Comparison of ENCODE assay signal across 8 cellular contexts in genomic region chr15:74317820-74318375, GRCh38. TPM values are rescaled to one million over a fixed set of nuclear protein-coding genes. Genes with fewer than 3 reads are reported as not detected.
A peak's percentile ranks its signal among the peaks of the same experiment; 100 is the strongest.
DNase-seq lines count a peak whose midpoint lies in the region; ATAC-seq and TF ChIP-seq lines count a peak whose summit lies in the region.

No MANE protein-coding gene starts in this region.

- H3K27me3 ChIP-seq in adipocyte (replicated peaks; ENCODE audit: control insufficient read depth, insufficient read depth, low read length) (no peaks in the 10 kb centered on the region), lung (ENCODE audit: control insufficient read depth, insufficient read depth) (no peaks in the 10 kb centered on the region), vagina (no peaks in the 10 kb centered on the region)

- H3K9me3 Mint-ChIP-seq in activated naive CD8-positive, alpha-beta T cell treated with anti-CD3 and anti-CD28 coated beads, Interleukin-2, amount 10 ng/mL, durations not matched to agents 7 days and 5 days, result no peaks in the 10 kb centered on the region
- H3K9me3 Mint-ChIP-seq in activated naive CD8-positive, alpha-beta T cell treated with anti-CD3 and anti-CD28 coated beads for 36 hours, result no peaks in the 10 kb centered on the region

- peak overlapping the region; percentile 29 for H3K4me3 Mint-ChIP-seq in activated naive CD8-positive, alpha-beta T cell treated with anti-CD3 and anti-CD28 coated beads, Interleukin-2, amount 10 ng/mL, durations not matched to agents 7 days and 5 days
- no peak overlapping the region for H3K4me3 Mint-ChIP-seq in activated naive CD8-positive, alpha-beta T cell treated with anti-CD3 and anti-CD28 coated beads for 36 hours

- no peak for ATAC-seq in activated naive CD8-positive, alpha-beta T cell treated with anti-CD3 and anti-CD28 coated beads, Interleukin-2, amount 10 ng/mL, durations not matched to agents 7 days and 5 days (ENCODE audit: low read depth)
- ATAC-seq in lung (ENCODE audit: insufficient read depth, low FRiP score), result no peak
- ATAC-seq in HG02870 (IDR thresholded peaks at IDR 0.05; ENCODE audit: unreplicated experiment), result no peak
- no peak for ATAC-seq in HG03457 (IDR thresholded peaks at IDR 0.05; ENCODE audit: unreplicated experiment)

- H3K27ac Mint-ChIP-seq in activated naive CD8-positive, alpha-beta T cell treated with anti-CD3 and anti-CD28 coated beads, Interleukin-2, amount 10 ng/mL, durations not matched to agents 7 days and 5 days, result peak overlapping the region; percentile 98
- no peak overlapping the region for H3K27ac Mint-ChIP-seq in activated naive CD8-positive, alpha-beta T cell treated with anti-CD3 and anti-CD28 coated beads for 36 hours

- POLR2A ChIA-PET in activated naive CD8-positive, alpha-beta T cell treated with anti-CD3 and anti-CD28 coated beads, Interleukin-2, amount 10 ng/mL, durations not matched to agents 7 days and 5 days (lab: Charles Lee), result interaction anchor here (0.6 to 0.7 kb wide), 2 partner anchors 8 to 352 kb away, joined by 3 to 6 read pairs; no protein-coding TSS in a partner anchor

- H3K27ac ChIP-seq in lung (ENCODE audit: low read depth in 1 of 2, low read length in 1 of 2), result peak overlapping the region; percentile 26 to 71
- peak overlapping the region; percentile 70 for H3K27ac ChIP-seq in vagina

- H3K36me3 ChIP-seq in adipocyte (ENCODE audit: control insufficient read depth, insufficient read depth, low read length, severe bottlenecking) (no peaks in the 10 kb centered on the region), lung (ENCODE audit: control insufficient read depth in 2 of 2, insufficient read depth in 2 of 2, low read length in 2 of 2) (no peaks in the 10 kb centered on the region), vagina (no peaks in the 10 kb centered on the region)

- H3K9me3 ChIP-seq in adipocyte (ENCODE audit: control insufficient read depth, low read length) (no peaks in the 10 kb centered on the region), lung (ENCODE audit: control insufficient read depth in 2 of 2, insufficient read depth in 1 of 2, low read length in 1 of 2) (peaks cover 0 to 2% of the 10 kb centered on the region in 2 donors), vagina (no peaks in the 10 kb centered on the region)

- H3K4me1 Mint-ChIP-seq in activated naive CD8-positive, alpha-beta T cell treated with anti-CD3 and anti-CD28 coated beads, Interleukin-2, amount 10 ng/mL, durations not matched to agents 7 days and 5 days, result peaks cover 60% of the 10 kb centered on the region
- peaks cover 52% of the 10 kb centered on the region for H3K4me1 Mint-ChIP-seq in activated naive CD8-positive, alpha-beta T cell treated with anti-CD3 and anti-CD28 coated beads for 36 hours

- no peak for TF ChIP-seq POLR2A in vagina (IDR thresholded peaks at IDR 0.05)

- intact Hi-C loops in vagina (cut with DNase I), result loop anchor here (2.0 to 10.0 kb wide), 2 partner anchors 189 to 263 kb away; no protein-coding TSS in a partner anchor

- WGBS in lung, 2 donors, result 52 to 53% methylated on average over 6 to 8 of the region's 8 CpGs

- H3K4me3 ChIP-seq in adipocyte (ENCODE audit: low read length), result peak overlapping the region; percentile 66
- no peak overlapping the region for H3K4me3 ChIP-seq in lung
- H3K4me3 ChIP-seq in vagina, result no peak overlapping the region

- H3K9ac ChIP-seq in adipocyte (ENCODE audit: low read length), result peak overlapping the region; percentile 84

- DNase-seq in activated naive CD8-positive, alpha-beta T cell treated with anti-CD3 and anti-CD28 coated beads, Interleukin-2, amount 10 ng/mL, durations not matched to agents 7 days and 5 days, result no peak
- no peak for DNase-seq in activated naive CD8-positive, alpha-beta T cell treated with anti-CD3 and anti-CD28 coated beads for 36 hours
- DNase-seq in adipocyte (ENCODE audit: low read depth), result peak; percentile 97
- DNase-seq in lung (ENCODE audit: low spot score), result peak; percentile 40
- DNase-seq in vagina (ENCODE audit: extremely low spot score in 2 of 2), result no peak
- DNase-seq in cerebellum (ENCODE audit: low spot score), result no peak

- no peaks in the 10 kb centered on the region for H3K36me3 Mint-ChIP-seq in activated naive CD8-positive, alpha-beta T cell treated with anti-CD3 and anti-CD28 coated beads, Interleukin-2, amount 10 ng/mL, durations not matched to agents 7 days and 5 days
- no peaks in the 10 kb centered on the region for H3K36me3 Mint-ChIP-seq in activated naive CD8-positive, alpha-beta T cell treated with anti-CD3 and anti-CD28 coated beads for 36 hours

- TF ChIP-seq CTCF in lung (IDR thresholded peaks at IDR 0.05; ENCODE audit: control extremely low read depth, extremely low read depth), result no peak
- no peak for TF ChIP-seq CTCF in vagina (IDR thresholded peaks at IDR 0.05)

- H3K4me1 ChIP-seq in adipocyte (ENCODE audit: control insufficient read depth, insufficient read depth, low read length) (peaks cover 59% of the 10 kb centered on the region), lung (ENCODE audit: control insufficient read depth in 2 of 2, insufficient read depth in 2 of 2, low read length in 2 of 2) (peaks cover 0 to 4% of the 10 kb centered on the region in 2 donors), vagina (peaks cover 56% of the 10 kb centered on the region)

- H3K27me3 Mint-ChIP-seq in activated naive CD8-positive, alpha-beta T cell treated with anti-CD3 and anti-CD28 coated beads, Interleukin-2, amount 10 ng/mL, durations not matched to agents 7 days and 5 days, result no peaks in the 10 kb centered on the region
- H3K27me3 Mint-ChIP-seq in activated naive CD8-positive, alpha-beta T cell treated with anti-CD3 and anti-CD28 coated beads for 36 hours, result no peaks in the 10 kb centered on the region

RNA-seq across cellular contexts. Expression of gene CYP11A1, which starts 49.5 kb away (rescaled TPM):
- not detected for total RNA-seq in activated naive CD8-positive, alpha-beta T cell treated with anti-CD3 and anti-CD28 coated beads, Interleukin-2, amount 10 ng/mL, durations not matched to agents 7 days and 5 days
- total RNA-seq in activated naive CD8-positive, alpha-beta T cell treated with anti-CD3 and anti-CD28 coated beads for 36 hours, result under 1 TPM; 0.30 to 0.31 TPM
- total RNA-seq in lung (under 1 TPM; 0.74 to 0.97 TPM), vagina (8.8 TPM), cerebellum (0.54 TPM)
- under 1 TPM; 0.15 to 0.65 TPM for polyA plus RNA-seq in lung

Comparison
In these comparisons a context has a peak if more than half of its experiments do, and no peak if none do; other contexts are left out.
1. DNase-seq: peak in adipocyte (single experiment) and lung (single experiment); none in activated naive CD8-positive, alpha-beta T cell treated with anti-CD3 and anti-CD28 coated beads, Interleukin-2, amount 10 ng/mL, durations not matched to agents 7 days and 5 days (single experiment), activated naive CD8-positive, alpha-beta T cell treated with anti-CD3 and anti-CD28 coated beads for 36 hours (single experiment), vagina (0 of 2) and cerebellum (single experiment).